In genomic region chr10:130756651-130757050, GRCh38 we compare ENCODE assay signal across 1 cellular context.
TF ChIP-seq lines count a peak whose summit lies in the region.

No MANE protein-coding gene starts in this region.

TF ChIP-seq in HepG2, 621 proteins besides CTCF, POLR2A, EP300 and RAD21 (continued from another document):
- TF ChIP-seq BHLHE40 (IDR thresholded peaks at IDR 0.05; ENCODE audit: low read length): no peak
- TF ChIP-seq ZSCAN12 (CRISPR knock-in tag; IDR thresholded peaks at IDR 0.05): no peak
- no peak for TF ChIP-seq KMT2B (CRISPR knock-in tag; IDR thresholded peaks at IDR 0.05)
- no peak for TF ChIP-seq ZSCAN31 (CRISPR knock-in tag; IDR thresholded peaks at IDR 0.05; ENCODE audit: low read depth)
- TF ChIP-seq ZNF710 (CRISPR knock-in tag; IDR thresholded peaks at IDR 0.05; ENCODE audit: borderline replicate concordance): no peak
- TF ChIP-seq ZSCAN29 (CRISPR knock-in tag; conservative IDR thresholded peaks at IDR 0.05): no peak
- no peak for TF ChIP-seq ZNF557 (CRISPR knock-in tag; IDR thresholded peaks at IDR 0.05)
- no peak for TF ChIP-seq U2AF2 (IDR thresholded peaks at IDR 0.05; ENCODE audit: low read depth, low read length)
- no peak for TF ChIP-seq ZBTB4 (CRISPR knock-in tag; IDR thresholded peaks at IDR 0.05; ENCODE audit: borderline replicate concordance)
- no peak for TF ChIP-seq ZNF253 (CRISPR knock-in tag; IDR thresholded peaks at IDR 0.05; ENCODE audit: borderline replicate concordance)
- TF ChIP-seq SMC3 (IDR thresholded peaks at IDR 0.05; ENCODE audit: low read length): no peak
- TF ChIP-seq ZNF670 (CRISPR knock-in tag; IDR thresholded peaks at IDR 0.05; ENCODE audit: borderline replicate concordance): no peak
- no peak for TF ChIP-seq ZNF432 (CRISPR knock-in tag; IDR thresholded peaks at IDR 0.05; ENCODE audit: borderline replicate concordance)
- TF ChIP-seq PBX3 (CRISPR knock-in tag; IDR thresholded peaks at IDR 0.05; ENCODE audit: borderline replicate concordance): no peak
- TF ChIP-seq ZNF552 (CRISPR knock-in tag; IDR thresholded peaks at IDR 0.05; ENCODE audit: borderline replicate concordance): no peak
- no peak for TF ChIP-seq KDM4B (CRISPR knock-in tag; IDR thresholded peaks at IDR 0.05)
- no peak for TF ChIP-seq PHF8 (CRISPR knock-in tag; IDR thresholded peaks at IDR 0.05)
